Comparison of ENCODE assay signal across 1 cellular context in genomic region chr15:74873036-74873755, GRCh38.
TF ChIP-seq lines count a peak whose summit lies in the region.

Gene SCAMP2 (minus strand): TSS chr15:74873365. CDS start chr15:74873255, 110 bp downstream.

TF ChIP-seq in K562, 482 proteins besides CTCF, POLR2A, EP300 and RAD21 (continued from another document and continues in another):
- TF ChIP-seq MGA (IDR thresholded peaks at IDR 0.05) (no peak; the same call in none of the 2 replicates), KDM5B (IDR thresholded peaks at IDR 0.05; ENCODE audit: insufficient replicate concordance, low read depth, low read length) (peak; percentile 88), CHD2 (IDR thresholded peaks at IDR 0.05; ENCODE audit: low read depth, low read length) (0 out of 2 replicates have a peak, but pooled peaks have one; percentile 61), LEF1 (IDR thresholded peaks at IDR 0.05) (no peak), MAX (CRISPR knock-in tag; IDR thresholded peaks at IDR 0.05) (peak; percentile 59; the same call in 1 of the 2 replicates), ATF2 (CRISPR knock-in tag; IDR thresholded peaks at IDR 0.05) (no peak), RBM25 (IDR thresholded peaks at IDR 0.05; ENCODE audit: low read depth, low read length, severe bottlenecking) (peak; percentile 74), RB1 (IDR thresholded peaks at IDR 0.05; ENCODE audit: low read depth) (peak; percentile 67), ASH1L (IDR thresholded peaks at IDR 0.05; ENCODE audit: borderline replicate concordance, low read depth, partially characterized antibody) (peak; percentile 81), GATA2 (CRISPR knock-in tag; IDR thresholded peaks at IDR 0.05) (no peak), NCOA4 (IDR thresholded peaks at IDR 0.05; ENCODE audit: partially characterized antibody) (no peak), MAZ (CRISPR knock-in tag; conservative IDR thresholded peaks at IDR 0.05 in 1 of 2, IDR thresholded peaks at IDR 0.05 in 1 of 2) (peak; percentile 65 to 80), DIDO1 (tag; IDR thresholded peaks at IDR 0.05; ENCODE audit: low read depth) (no peak), RFX5 (IDR thresholded peaks at IDR 0.05; ENCODE audit: low read depth, low read length) (no peak), RBM22 (IDR thresholded peaks at IDR 0.05; ENCODE audit: low read depth, low read length, poor library complexity, severe bottlenecking) (no peak), MXI1 (IDR thresholded peaks at IDR 0.05; ENCODE audit: low read depth, low read length) (no peak), TFAM (CRISPR knock-in tag; conservative IDR thresholded peaks at IDR 0.05) (no peak), HMGN3 (IDR thresholded peaks at IDR 0.05; ENCODE audit: borderline replicate concordance, extremely low read depth, insufficient read length, low read depth, low read length) (peak; percentile 66), ZNF124 (CRISPR knock-in tag; IDR thresholded peaks at IDR 0.05) (no peak), ELF4 (CRISPR knock-in tag; IDR thresholded peaks at IDR 0.05) (peak; percentile 98), GMEB1 (CRISPR knock-in tag; IDR thresholded peaks at IDR 0.05) (peak; percentile 64), CBX3 (IDR thresholded peaks at IDR 0.05; ENCODE audit: borderline replicate concordance in 1 of 2, low read length in 2 of 2) (no peak), SRF (CRISPR knock-in tag; IDR thresholded peaks at IDR 0.05) (peak in 1 of 2 experiments; percentile 37; a peak in 1 of 4 replicates), HMG20B (CRISPR knock-in tag; IDR thresholded peaks at IDR 0.05) (no peak), SUPT5H (IDR thresholded peaks at IDR 0.05) (peak; percentile 96), EP400 (IDR thresholded peaks at IDR 0.05) (peak; percentile 98), TFE3 (CRISPR knock-in tag; IDR thresholded peaks at IDR 0.05) (no peak), ZBTB9 (CRISPR knock-in tag; IDR thresholded peaks at IDR 0.05) (0 out of 2 replicates have a peak, but pooled peaks have one; percentile 14), SAP30 (IDR thresholded peaks at IDR 0.05; ENCODE audit: borderline replicate concordance, insufficient read depth, low read depth, low read length, poor library complexity, severe bottlenecking) (peak; percentile 71), YBX1 (IDR thresholded peaks at IDR 0.05) (no peak), FOXM1 (IDR thresholded peaks at IDR 0.05; ENCODE audit: low read depth) (peak; percentile 37; the same call in 1 of the 2 replicates), FOXM1 (CRISPR knock-in tag; IDR thresholded peaks at IDR 0.05; ENCODE audit: low read depth) (0 out of 2 replicates have a peak, but pooled peaks have one; percentile 52), PATZ1 (CRISPR knock-in tag; IDR thresholded peaks at IDR 0.05; ENCODE audit: borderline replicate concordance) (no peak), FOS (IDR thresholded peaks at IDR 0.05; ENCODE audit: extremely low read depth, insufficient read length) (peak; percentile 85), MBD2 (IDR thresholded peaks at IDR 0.05; ENCODE audit: borderline replicate concordance, low read depth) (peak; percentile 85), ILK (tag; IDR thresholded peaks at IDR 0.05; ENCODE audit: borderline replicate concordance, low read depth) (no peak), USF2 (CRISPR knock-in tag; IDR thresholded peaks at IDR 0.05) (no peak), BRD4 (IDR thresholded peaks at IDR 0.05) (no peak)
